Comparison of ENCODE assay signal across 10 cellular contexts in genomic region chr15:52651114-52651513, GRCh38. TPM values are rescaled to one million over a fixed set of nuclear protein-coding genes. Genes with fewer than 3 reads are reported as not detected.
DNase-seq lines count a peak whose midpoint lies in the region; ATAC-seq and TF ChIP-seq lines count a peak whose summit lies in the region.
"Had no signal": no experiment of that assay in that cellular context is flagged by ENCODE, and none has a peak within 500 bp of the region (broad histone marks: within the 10 kb centered on the region; RNA-seq: fewer than 3 reads in every experiment).

No MANE protein-coding gene starts in this region.

- H3K4me3 ChIP-seq in astrocyte of the cerebellum (ENCODE audit: low read depth, low read length) (peak overlapping the region; percentile 35), subcutaneous abdominal adipose tissue (ENCODE audit: low read depth in 1 of 5, low read length in 5 of 5) (peak overlapping the region in 2 of 5 donors; percentile 41 to 66)
- H3K4me3 ChIP-seq: pancreas had no signal

- no peaks in the 10 kb centered on the region for H3K27me3 ChIP-seq in layer of hippocampus (ENCODE audit: control insufficient read depth, insufficient read depth, low read length)
- H3K27me3 ChIP-seq in subcutaneous abdominal adipose tissue (ENCODE audit: control insufficient read depth in 5 of 5, insufficient read depth in 4 of 5, low read length in 5 of 5): no peaks in the 10 kb centered on the region
- H3K27me3 ChIP-seq: pancreas had no signal

- H3K9me3 ChIP-seq in subcutaneous abdominal adipose tissue (ENCODE audit: control insufficient read depth in 5 of 5, low read length in 5 of 5): no peaks in the 10 kb centered on the region
- H3K9me3 ChIP-seq: pancreas had no signal

- H3K27me3 Mint-ChIP-seq in activated CD4-positive, alpha-beta T cell treated with anti-CD3 and anti-CD28 coated beads for 36 hours: no peaks in the 10 kb centered on the region
- no peaks in the 10 kb centered on the region for H3K27me3 Mint-ChIP-seq in activated CD4-positive, alpha-beta T cell treated with anti-CD3 and anti-CD28 coated beads, Interleukin-2, amount 10 ng/mL, durations not matched to agents 7 days and 5 days
- no peaks in the 10 kb centered on the region for H3K27me3 Mint-ChIP-seq in activated naive CD4-positive, alpha-beta T cell treated with anti-CD3 and anti-CD28 coated beads for 36 hours (ENCODE audit: low read depth)

- H3K4me1 Mint-ChIP-seq in activated CD4-positive, alpha-beta T cell treated with anti-CD3 and anti-CD28 coated beads for 36 hours: peaks cover 14% of the 10 kb centered on the region
- peaks cover 9% of the 10 kb centered on the region for H3K4me1 Mint-ChIP-seq in activated CD4-positive, alpha-beta T cell treated with anti-CD3 and anti-CD28 coated beads, Interleukin-2, amount 10 ng/mL, durations not matched to agents 7 days and 5 days
- H3K4me1 Mint-ChIP-seq in activated naive CD4-positive, alpha-beta T cell treated with anti-CD3 and anti-CD28 coated beads for 36 hours (ENCODE audit: low read depth): peaks cover 2% of the 10 kb centered on the region

- ATAC-seq in activated CD4-positive, alpha-beta T cell treated with anti-CD3 and anti-CD28 coated beads for 36 hours: no peak

- peaks cover 10 to 78% (median 34%) of the 10 kb centered on the region in 5 donors for H3K4me1 ChIP-seq in subcutaneous abdominal adipose tissue (ENCODE audit: control insufficient read depth in 5 of 5, insufficient read depth in 5 of 5, low read length in 5 of 5)

- POLR2A ChIA-PET in activated CD4-positive, alpha-beta T cell treated with anti-CD3 and anti-CD28 coated beads for 36 hours (lab: Charles Lee): interaction anchor here (0.6 kb wide), 1 partner anchor 12 kb away, joined by 3 read pairs; no protein-coding TSS in a partner anchor
- POLR2A ChIA-PET in activated CD4-positive, alpha-beta T cell treated with anti-CD3 and anti-CD28 coated beads, Interleukin-2, amount 10 ng/mL, durations not matched to agents 7 days and 5 days (lab: Charles Lee): no interaction called here

- peak overlapping the region; percentile 32 for H3K4me3 Mint-ChIP-seq in activated CD4-positive, alpha-beta T cell treated with anti-CD3 and anti-CD28 coated beads for 36 hours
- no peak overlapping the region for H3K4me3 Mint-ChIP-seq in activated CD4-positive, alpha-beta T cell treated with anti-CD3 and anti-CD28 coated beads, Interleukin-2, amount 10 ng/mL, durations not matched to agents 7 days and 5 days
- no peak overlapping the region for H3K4me3 Mint-ChIP-seq in activated naive CD4-positive, alpha-beta T cell treated with anti-CD3 and anti-CD28 coated beads for 36 hours

- H3K27ac ChIP-seq in layer of hippocampus (ENCODE audit: low read depth, low read length) (peak overlapping the region; percentile 32), subcutaneous abdominal adipose tissue (ENCODE audit: low read depth, low read length) (peak overlapping the region; percentile 82)

- H3K9me3 Mint-ChIP-seq in activated CD4-positive, alpha-beta T cell treated with anti-CD3 and anti-CD28 coated beads for 36 hours (ENCODE audit: low read depth): no peaks in the 10 kb centered on the region
- no peaks in the 10 kb centered on the region for H3K9me3 Mint-ChIP-seq in activated CD4-positive, alpha-beta T cell treated with anti-CD3 and anti-CD28 coated beads, Interleukin-2, amount 10 ng/mL, durations not matched to agents 7 days and 5 days
- H3K9me3 Mint-ChIP-seq in activated naive CD4-positive, alpha-beta T cell treated with anti-CD3 and anti-CD28 coated beads for 36 hours: no peaks in the 10 kb centered on the region

- no peak for DNase-seq in activated CD4-positive, alpha-beta T cell treated with anti-CD3 and anti-CD28 coated beads for 36 hours
- DNase-seq in activated CD4-positive, alpha-beta T cell treated with anti-CD3 and anti-CD28 coated beads, Interleukin-2, amount 10 ng/mL, durations not matched to agents 7 days and 5 days: no peak
- DNase-seq in astrocyte of the cerebellum (ENCODE audit: low read depth): no peak
- DNase-seq in activated T-cell treated with anti-CD3 and anti-CD28 coated beads for 4 hours: no peak
- no peak for DNase-seq in activated naive CD4-positive, alpha-beta T cell treated with anti-CD3 and anti-CD28 coated beads for 36 hours
- DNase-seq in stimulated activated CD4-positive, alpha-beta T cell treated with anti-CD3 and anti-CD28 coated beads, Interleukin-2, amount 100 ng/mL, for 48 hours: no peak
- DNase-seq: ACHN, pancreas had no signal

- in situ Hi-C loops in astrocyte of the cerebellum (cut with HindIII; ENCODE audit: low sequenced_read_pairs): no loop called here

- TF ChIP-seq CTCF in astrocyte of the cerebellum (IDR thresholded peaks at IDR 0.05; ENCODE audit: low read depth, low read length, missing control alignments): no peak

- H3K36me3 Mint-ChIP-seq in activated CD4-positive, alpha-beta T cell treated with anti-CD3 and anti-CD28 coated beads for 36 hours (ENCODE audit: low read depth): peaks cover 5% of the 10 kb centered on the region
- H3K36me3 Mint-ChIP-seq in activated CD4-positive, alpha-beta T cell treated with anti-CD3 and anti-CD28 coated beads, Interleukin-2, amount 10 ng/mL, durations not matched to agents 7 days and 5 days (ENCODE audit: low read depth): peaks cover 29% of the 10 kb centered on the region
- no peaks in the 10 kb centered on the region for H3K36me3 Mint-ChIP-seq in activated naive CD4-positive, alpha-beta T cell treated with anti-CD3 and anti-CD28 coated beads for 36 hours (ENCODE audit: low read depth)

- H3K27ac Mint-ChIP-seq in activated CD4-positive, alpha-beta T cell treated with anti-CD3 and anti-CD28 coated beads for 36 hours: peak overlapping the region; percentile 69
- no peak overlapping the region for H3K27ac Mint-ChIP-seq in activated CD4-positive, alpha-beta T cell treated with anti-CD3 and anti-CD28 coated beads, Interleukin-2, amount 10 ng/mL, durations not matched to agents 7 days and 5 days
- H3K27ac Mint-ChIP-seq in activated naive CD4-positive, alpha-beta T cell treated with anti-CD3 and anti-CD28 coated beads for 36 hours: no peak overlapping the region

- intact Hi-C loops in activated CD4-positive, alpha-beta T cell treated with anti-CD3 and anti-CD28 coated beads for 36 hours (cut with DNase I, micrococcal nuclease): no loop called here
- intact Hi-C loops in activated naive CD4-positive, alpha-beta T cell treated with anti-CD3 and anti-CD28 coated beads for 36 hours (cut with micrococcal nuclease): no loop called here

- peak overlapping the region in 2 of 5 donors; percentile 69 to 76 for H3K9ac ChIP-seq in subcutaneous abdominal adipose tissue (ENCODE audit: low read length in 5 of 5)

- CTCF ChIA-PET in activated CD4-positive, alpha-beta T cell treated with anti-CD3 and anti-CD28 coated beads for 36 hours (lab: Charles Lee): interaction anchor here (0.7 to 2.1 kb wide), 3 partner anchors 26 to 234 kb away, joined by 3 to 5 read pairs (median 3); no protein-coding TSS in a partner anchor
- CTCF ChIA-PET in activated CD4-positive, alpha-beta T cell treated with anti-CD3 and anti-CD28 coated beads, Interleukin-2, amount 10 ng/mL, durations not matched to agents 7 days and 5 days (lab: Charles Lee): interaction anchor here (1.4 kb wide), 1 partner anchor 68 kb away, joined by 4 read pairs; no protein-coding TSS in a partner anchor
- CTCF ChIA-PET in activated naive CD4-positive, alpha-beta T cell treated with anti-CD3 and anti-CD28 coated beads for 36 hours (lab: Charles Lee): interaction anchor here (0.7 to 1.3 kb wide), 2 partner anchors 23 to 320 kb away, joined by 3 to 5 read pairs; no protein-coding TSS in a partner anchor

- H3K36me3 ChIP-seq in subcutaneous abdominal adipose tissue (ENCODE audit: control insufficient read depth in 5 of 5, insufficient read depth in 5 of 5, low read length in 5 of 5): peaks cover 0 to 28% (median 17%) of the 10 kb centered on the region in 5 donors
- H3K36me3 ChIP-seq: pancreas had no signal

RNA-seq across cellular contexts. Expression of gene ATOSA, which starts 28.1 kb away (rescaled TPM):
- 10 to 100 TPM; 13.4 to 13.5 TPM for total RNA-seq in activated CD4-positive, alpha-beta T cell treated with anti-CD3 and anti-CD28 coated beads for 36 hours
- total RNA-seq in activated CD4-positive, alpha-beta T cell treated with anti-CD3 and anti-CD28 coated beads, Interleukin-2, amount 10 ng/mL, durations not matched to agents 7 days and 5 days: 10 to 100 TPM; 39.5 to 41.1 TPM
- 10 to 100 TPM; 19.4 to 21.7 TPM for total RNA-seq in activated naive CD4-positive, alpha-beta T cell treated with anti-CD3 and anti-CD28 coated beads for 36 hours
